Comparison of ENCODE assay signal across 8 cellular contexts in the genomic region with DNA sequence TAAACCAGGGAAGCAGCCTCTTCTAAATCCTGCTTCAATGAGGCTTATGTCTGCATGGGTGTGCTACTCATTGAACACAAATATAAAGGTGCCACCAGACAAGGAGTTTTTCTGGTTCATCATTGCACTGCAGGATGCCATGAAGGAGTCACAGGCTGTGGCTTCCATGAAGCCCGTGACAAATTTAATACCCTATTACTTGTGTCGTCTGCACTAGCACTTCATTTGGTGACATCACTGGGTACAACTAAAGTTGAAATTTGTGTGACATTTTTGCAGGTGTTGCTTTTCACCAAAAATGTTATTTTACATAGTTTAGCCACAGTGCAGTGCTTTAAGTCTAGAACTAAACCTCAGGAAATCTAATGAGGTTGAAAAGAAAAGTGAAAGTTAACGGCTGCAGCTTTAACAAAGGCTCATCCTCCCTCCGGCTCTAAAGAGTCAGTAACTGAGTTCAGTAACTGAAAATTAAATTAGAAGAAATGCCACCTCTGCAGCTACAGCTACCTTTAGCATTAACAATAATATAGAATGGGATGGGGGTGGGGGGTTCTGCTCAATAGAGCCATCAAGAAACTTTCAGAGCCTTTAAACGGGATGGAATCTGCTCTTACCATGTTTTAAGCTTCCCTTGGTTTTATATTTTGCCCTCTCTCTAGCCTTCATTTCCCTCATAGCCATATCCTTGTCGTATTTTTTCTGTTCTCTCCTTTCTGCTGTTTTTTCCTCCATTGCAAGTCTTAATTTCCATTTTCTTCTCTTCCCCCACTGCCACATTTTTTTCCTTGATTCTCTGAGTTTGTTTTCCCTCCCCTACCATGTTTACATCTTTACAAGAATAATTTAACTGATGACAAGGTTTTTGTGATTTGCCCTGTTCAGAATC.
DNase-seq lines count a peak whose midpoint lies in the region; ATAC-seq, FAIRE-seq and TF ChIP-seq lines count a peak whose summit lies in the region.

No MANE protein-coding gene starts in this region.

- peaks cover 7% of the 10 kb centered on the region for H3K4me1 Mint-ChIP-seq in stimulated activated memory B cell treated with anti-CD40 and anti-IgM and Interleukin-4, amounts not matched to agents 10 μg/mL and 1 μg/mL and 100 μg/mL, for 72 hours
- H3K4me1 Mint-ChIP-seq in type B pancreatic cell (ENCODE audit: unreplicated experiment): no peaks in the 10 kb centered on the region

- no peak for TF ChIP-seq CTCF in fibroblast of the aortic adventitia (IDR thresholded peaks at IDR 0.05; ENCODE audit: insufficient read depth, low read length)
- TF ChIP-seq CTCF in type B pancreatic cell (conservative IDR thresholded peaks at IDR 0.05): no peak

- ATAC-seq in GM18511 (IDR thresholded peaks at IDR 0.05; ENCODE audit: unreplicated experiment): peak; percentile 88
- peak; percentile 81 for ATAC-seq in HG02938 (IDR thresholded peaks at IDR 0.05; ENCODE audit: unreplicated experiment)
- peak; percentile 81 for ATAC-seq in SK-N-SH treated with all-trans-retinoic acid at 6 μM for 48 hours
- peak; percentile 65 for ATAC-seq in stimulated activated memory B cell treated with anti-CD40 and anti-IgM and Interleukin-4, amounts not matched to agents 10 μg/mL and 1 μg/mL and 100 μg/mL, for 72 hours

- H3K9me3 Mint-ChIP-seq in stimulated activated memory B cell treated with anti-CD40 and anti-IgM and Interleukin-4, amounts not matched to agents 10 μg/mL and 1 μg/mL and 100 μg/mL, for 72 hours: no peaks in the 10 kb centered on the region
- no peaks in the 10 kb centered on the region for H3K9me3 Mint-ChIP-seq in type B pancreatic cell

- H3K27ac Mint-ChIP-seq in stimulated activated memory B cell treated with anti-CD40 and anti-IgM and Interleukin-4, amounts not matched to agents 10 μg/mL and 1 μg/mL and 100 μg/mL, for 72 hours: peak overlapping the region; percentile 80
- H3K27ac Mint-ChIP-seq in type B pancreatic cell: no peak overlapping the region

- FAIRE-seq in A204.1 (lab: Jason Lieb, UNC): peak; percentile 43

- H3K36me3 Mint-ChIP-seq in stimulated activated memory B cell treated with anti-CD40 and anti-IgM and Interleukin-4, amounts not matched to agents 10 μg/mL and 1 μg/mL and 100 μg/mL, for 72 hours: no peaks in the 10 kb centered on the region
- no peaks in the 10 kb centered on the region for H3K36me3 Mint-ChIP-seq in type B pancreatic cell

- peaks cover 12% of the 10 kb centered on the region for H3K27me3 Mint-ChIP-seq in stimulated activated memory B cell treated with anti-CD40 and anti-IgM and Interleukin-4, amounts not matched to agents 10 μg/mL and 1 μg/mL and 100 μg/mL, for 72 hours
- peaks cover 13% of the 10 kb centered on the region for H3K27me3 Mint-ChIP-seq in type B pancreatic cell

- DNase-seq in fibroblast of the aortic adventitia (ENCODE audit: low read depth): peak; percentile 14
- no peak for DNase-seq in type B pancreatic cell (ENCODE audit: extremely low spot score, unreplicated experiment)
- no peak for DNase-seq in NCI-H510A (lab: John Stamatoyannopoulos, UW)

- H3K4me3 Mint-ChIP-seq in stimulated activated memory B cell treated with anti-CD40 and anti-IgM and Interleukin-4, amounts not matched to agents 10 μg/mL and 1 μg/mL and 100 μg/mL, for 72 hours: peak overlapping the region; percentile 79
- H3K4me3 Mint-ChIP-seq in type B pancreatic cell: no peak overlapping the region

- H3K4me3 ChIP-seq in fibroblast of the aortic adventitia (ENCODE audit: low read depth, low read length): peak overlapping the region; percentile 67

TF ChIP-seq in SK-N-SH treated with all-trans-retinoic acid at 6 μM for 48 hours, 23 proteins besides CTCF, POLR2A, EP300 and RAD21:
- TF ChIP-seq TCF4 (CRISPR knock-in tag; IDR thresholded peaks at IDR 0.05; ENCODE audit: borderline replicate concordance) (no peak), CSDC2 (CRISPR knock-in tag; IDR thresholded peaks at IDR 0.05) (no peak), SNAI2 (CRISPR knock-in tag; IDR thresholded peaks at IDR 0.05) (no peak), BACH2 (CRISPR knock-in tag; IDR thresholded peaks at IDR 0.05; ENCODE audit: borderline replicate concordance) (no peak), OSR1 (CRISPR knock-in tag; IDR thresholded peaks at IDR 0.05) (no peak), ZNF8 (CRISPR knock-in tag; IDR thresholded peaks at IDR 0.05) (no peak), ZFP30 (CRISPR knock-in tag; IDR thresholded peaks at IDR 0.05) (no peak), RARB (CRISPR knock-in tag; IDR thresholded peaks at IDR 0.05) (no peak), ZC3H10 (CRISPR knock-in tag; IDR thresholded peaks at IDR 0.05) (no peak), PATZ1 (CRISPR knock-in tag; IDR thresholded peaks at IDR 0.05; ENCODE audit: borderline replicate concordance) (no peak), ISL1 (CRISPR knock-in tag; IDR thresholded peaks at IDR 0.05) (no peak), ZFP3 (CRISPR knock-in tag; IDR thresholded peaks at IDR 0.05) (no peak), ZNF565 (CRISPR knock-in tag; conservative IDR thresholded peaks at IDR 0.05; ENCODE audit: low read depth) (no peak)
- TF ChIP-seq, protein P1, sequence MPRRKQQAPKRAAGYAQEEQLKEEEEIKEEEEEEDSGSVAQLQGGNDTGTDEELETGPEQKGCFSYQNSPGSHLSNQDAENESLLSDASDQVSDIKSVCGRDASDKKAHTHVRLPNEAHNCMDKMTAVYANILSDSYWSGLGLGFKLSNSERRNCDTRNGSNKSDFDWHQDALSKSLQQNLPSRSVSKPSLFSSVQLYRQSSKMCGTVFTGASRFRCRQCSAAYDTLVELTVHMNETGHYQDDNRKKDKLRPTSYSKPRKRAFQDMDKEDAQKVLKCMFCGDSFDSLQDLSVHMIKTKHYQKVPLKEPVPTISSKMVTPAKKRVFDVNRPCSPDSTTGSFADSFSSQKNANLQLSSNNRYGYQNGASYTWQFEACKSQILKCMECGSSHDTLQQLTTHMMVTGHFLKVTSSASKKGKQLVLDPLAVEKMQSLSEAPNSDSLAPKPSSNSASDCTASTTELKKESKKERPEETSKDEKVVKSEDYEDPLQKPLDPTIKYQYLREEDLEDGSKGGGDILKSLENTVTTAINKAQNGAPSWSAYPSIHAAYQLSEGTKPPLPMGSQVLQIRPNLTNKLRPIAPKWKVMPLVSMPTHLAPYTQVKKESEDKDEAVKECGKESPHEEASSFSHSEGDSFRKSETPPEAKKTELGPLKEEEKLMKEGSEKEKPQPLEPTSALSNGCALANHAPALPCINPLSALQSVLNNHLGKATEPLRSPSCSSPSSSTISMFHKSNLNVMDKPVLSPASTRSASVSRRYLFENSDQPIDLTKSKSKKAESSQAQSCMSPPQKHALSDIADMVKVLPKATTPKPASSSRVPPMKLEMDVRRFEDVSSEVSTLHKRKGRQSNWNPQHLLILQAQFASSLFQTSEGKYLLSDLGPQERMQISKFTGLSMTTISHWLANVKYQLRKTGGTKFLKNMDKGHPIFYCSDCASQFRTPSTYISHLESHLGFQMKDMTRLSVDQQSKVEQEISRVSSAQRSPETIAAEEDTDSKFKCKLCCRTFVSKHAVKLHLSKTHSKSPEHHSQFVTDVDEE (CRISPR knock-in tag; IDR thresholded peaks at IDR 0.05): no peak
- TF ChIP-seq, protein P2, sequence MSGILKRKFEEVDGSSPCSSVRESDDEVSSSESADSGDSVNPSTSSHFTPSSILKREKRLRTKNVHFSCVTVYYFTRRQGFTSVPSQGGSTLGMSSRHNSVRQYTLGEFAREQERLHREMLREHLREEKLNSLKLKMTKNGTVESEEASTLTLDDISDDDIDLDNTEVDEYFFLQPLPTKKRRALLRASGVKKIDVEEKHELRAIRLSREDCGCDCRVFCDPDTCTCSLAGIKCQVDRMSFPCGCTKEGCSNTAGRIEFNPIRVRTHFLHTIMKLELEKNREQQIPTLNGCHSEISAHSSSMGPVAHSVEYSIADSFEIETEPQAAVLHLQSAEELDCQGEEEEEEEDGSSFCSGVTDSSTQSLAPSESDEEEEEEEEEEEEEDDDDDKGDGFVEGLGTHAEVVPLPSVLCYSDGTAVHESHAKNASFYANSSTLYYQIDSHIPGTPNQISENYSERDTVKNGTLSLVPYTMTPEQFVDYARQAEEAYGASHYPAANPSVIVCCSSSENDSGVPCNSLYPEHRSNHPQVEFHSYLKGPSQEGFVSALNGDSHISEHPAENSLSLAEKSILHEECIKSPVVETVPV (CRISPR knock-in tag; IDR thresholded peaks at IDR 0.05): no peak
